Comparison of ENCODE assay signal across 11 cellular contexts in genomic region chr2:141109633-141110032, GRCh38.
DNase-seq lines count a peak whose midpoint lies in the region; FAIRE-seq and TF ChIP-seq lines count a peak whose summit lies in the region.
"Had no signal": no experiment of that assay in that cellular context is flagged by ENCODE, and none has a peak within 500 bp of the region (broad histone marks: within the 10 kb centered on the region; RNA-seq: fewer than 3 reads in every experiment).

No MANE protein-coding gene starts in this region.

- DNase-seq in SIG-M5 treated with dmso at 0.1 percent for 504 hours (lab: John Stamatoyannopoulos, UW; ENCODE audit: unreplicated experiment) (peak; percentile 15), SIG-M5 (lab: John Stamatoyannopoulos, UW) (no peak), NB4 (ENCODE audit: low read depth) (peak; percentile 10), choroid plexus epithelial cell (ENCODE audit: low read depth) (peak; percentile 28), renal cortical epithelial cell (ENCODE audit: low read depth) (peak; percentile 30), GM12891 (ENCODE audit: insufficient read length, low spot score) (no peak), nucleus accumbens (lab: John Stamatoyannopoulos, UW) (no peak)
- DNase-seq in NK-92 treated with Interleukin-12 subunit alpha and Interleukin-12 subunit beta, amount 100 ng/mL, for 24 hours (lab: John Stamatoyannopoulos, UW) = no peak
- DNase-seq: stomach, T1000 had no signal

- H3K4me3 ChIP-seq in NB4 (ENCODE audit: low read depth, low read length) = no peak overlapping the region
- no peak overlapping the region for H3K4me3 ChIP-seq in choroid plexus epithelial cell (ENCODE audit: low read depth, low read length)
- H3K4me3 ChIP-seq: stomach had no signal

- TF ChIP-seq POLR2A in NB4 (IDR thresholded peaks at IDR 0.05; ENCODE audit: extremely low read depth, insufficient read length) (no peak), GM12891 (IDR thresholded peaks at IDR 0.05; ENCODE audit: low read depth, low read length) (no peak)

- FAIRE-seq in GM12891 (lab: Jason Lieb, UNC) = no peak
- FAIRE-seq: endothelial cell of umbilical vein had no signal

- TF ChIP-seq CTCF in NB4 (IDR thresholded peaks at IDR 0.05; ENCODE audit: low read depth, low read length) = peak; percentile 21
- TF ChIP-seq CTCF in choroid plexus epithelial cell (conservative IDR thresholded peaks at IDR 0.05; ENCODE audit: low read depth, low read length) = peak; percentile 60

TF ChIP-seq in GM12891, 5 proteins besides CTCF, POLR2A, EP300 and RAD21:
- TF ChIP-seq POLR2AphosphoS5 (IDR thresholded peaks at IDR 0.05; ENCODE audit: low read depth, low read length) = no peak
- no peak for TF ChIP-seq TAF1 (IDR thresholded peaks at IDR 0.05; ENCODE audit: low read depth, low read length)
- no peak for TF ChIP-seq POU2F2 (IDR thresholded peaks at IDR 0.05; ENCODE audit: low read depth, low read length)
- TF ChIP-seq PAX5 (IDR thresholded peaks at IDR 0.05; ENCODE audit: insufficient read depth, low read length, severe bottlenecking) = no peak
- TF ChIP-seq SPI1 (IDR thresholded peaks at IDR 0.05; ENCODE audit: low read depth, low read length) = no peak
TF ChIP-seq in GM12891: peak in this region for 0.

Comparison
In these comparisons a context has a peak if more than half of its experiments do, and no peak if none do; other contexts are left out.
1. DNase-seq: peak in SIG-M5 treated with dmso at 0.1 percent for 504 hours (single experiment), NB4 (single experiment), choroid plexus epithelial cell (single experiment) and renal cortical epithelial cell (single experiment); none in SIG-M5 (single experiment), GM12891 (single experiment), nucleus accumbens (0 of 56) and NK-92 treated with Interleukin-12 subunit alpha and Interleukin-12 subunit beta, amount 100 ng/mL, for 24 hours (single experiment).